8 cellular contexts compared by ENCODE assay signal in the genomic region with DNA sequence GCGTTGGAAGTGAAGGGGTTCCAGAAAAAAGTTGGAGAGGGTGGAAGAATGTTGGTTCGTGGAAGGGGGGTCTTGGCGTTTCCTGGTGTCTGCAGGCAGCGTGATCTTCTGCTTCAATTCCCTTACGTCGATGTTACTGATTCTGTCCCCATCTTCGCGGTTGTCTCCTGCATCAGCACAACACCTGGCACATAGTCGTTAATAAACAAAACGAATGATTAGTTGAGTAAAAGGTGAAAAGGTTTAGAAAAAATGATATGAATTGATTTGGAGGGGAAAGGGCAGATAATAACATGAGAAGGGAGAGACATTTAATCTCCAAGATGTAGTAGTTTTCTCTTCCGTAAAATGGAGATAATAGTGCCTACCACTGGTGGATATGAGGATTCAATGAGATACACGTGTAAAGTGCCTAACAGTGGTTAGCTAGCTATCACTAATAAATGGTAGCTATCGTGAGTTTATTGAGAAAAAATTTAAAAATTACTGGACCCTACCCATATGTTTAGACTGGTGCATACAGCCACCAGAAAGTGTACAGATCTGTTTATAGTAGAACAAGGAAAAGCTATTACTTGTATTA. TPM values are rescaled to one million over a fixed set of nuclear protein-coding genes. Genes with fewer than 3 reads are reported as not detected.
DNase-seq lines count a peak whose midpoint lies in the region; ATAC-seq and TF ChIP-seq lines count a peak whose summit lies in the region.

No MANE protein-coding gene starts in this region.

- no peaks in the 10 kb centered on the region for H3K9me3 ChIP-seq in CD4-positive, alpha-beta T cell (ENCODE audit: control insufficient read depth, low read length)

- H3K36me3 Mint-ChIP-seq in CD4-positive, alpha-beta T cell (ENCODE audit: low read depth), result peaks cover 16% of the 10 kb centered on the region
- H3K36me3 Mint-ChIP-seq in CD14-positive monocyte, result peaks cover 5 to 10% of the 10 kb centered on the region in 2 donors
- no peaks in the 10 kb centered on the region for H3K36me3 Mint-ChIP-seq in immature natural killer cell

- H3K27ac ChIP-seq in CD4-positive, alpha-beta T cell (ENCODE audit: low read depth, low read length), result peak overlapping the region; percentile 88
- H3K27ac ChIP-seq in substantia nigra (ENCODE audit: low read depth, low read length, poor library complexity, severe bottlenecking), result peak overlapping the region; percentile 94

- peak in 2 of 10 experiments; percentile 1 to 5 for DNase-seq in CD4-positive, alpha-beta T cell
- DNase-seq in NAMALWA (ENCODE audit: low spot score) (peak; percentile 58), amniotic epithelial cell (ENCODE audit: low read depth) (peak; percentile 28), kidney epithelial cell (ENCODE audit: low read depth) (no peak), substantia nigra (lab: John Stamatoyannopoulos, UW) (peak in 6 of 49 donors; percentile 11 to 50 (median 30)), CD14-positive monocyte (ENCODE audit: low spot score) (no peak), immature natural killer cell (no peak)

- H3K9me3 Mint-ChIP-seq in CD4-positive, alpha-beta T cell, result no peaks in the 10 kb centered on the region
- H3K9me3 Mint-ChIP-seq in CD14-positive monocyte, result peaks cover 0 to 2% (median 0%) of the 10 kb centered on the region in 7 donors
- no peaks in the 10 kb centered on the region for H3K9me3 Mint-ChIP-seq in immature natural killer cell

- ATAC-seq in CD4-positive, alpha-beta T cell (ENCODE audit: poor library complexity), result peak; percentile 10
- peak; percentile 10 for ATAC-seq in GM18907 (IDR thresholded peaks at IDR 0.05; ENCODE audit: unreplicated experiment)

- no peaks in the 10 kb centered on the region for H3K27me3 ChIP-seq in CD4-positive, alpha-beta T cell (ENCODE audit: control insufficient read depth, insufficient read depth, low read length)
- no peaks in the 10 kb centered on the region for H3K27me3 ChIP-seq in kidney epithelial cell (ENCODE audit: control insufficient read depth, insufficient read depth, low read length)

- no peak overlapping the region for H3K4me3 Mint-ChIP-seq in CD4-positive, alpha-beta T cell
- no peak overlapping the region for H3K4me3 Mint-ChIP-seq in CD14-positive monocyte
- H3K4me3 Mint-ChIP-seq in immature natural killer cell, result no peak overlapping the region

- no peaks in the 10 kb centered on the region for H3K27me3 Mint-ChIP-seq in CD4-positive, alpha-beta T cell
- no peaks in the 10 kb centered on the region for H3K27me3 Mint-ChIP-seq in CD14-positive monocyte (ENCODE audit: low read depth in 3 of 3)
- H3K27me3 Mint-ChIP-seq in immature natural killer cell (ENCODE audit: low read depth in 3 of 3), result peaks cover 0 to 5% (median 0%) of the 10 kb centered on the region in 3 donors

- no peaks in the 10 kb centered on the region for H3K36me3 ChIP-seq in kidney epithelial cell (ENCODE audit: control insufficient read depth, insufficient read depth, low read length)

- no peak overlapping the region for H3K27ac Mint-ChIP-seq in CD4-positive, alpha-beta T cell
- H3K27ac Mint-ChIP-seq in CD14-positive monocyte (no peak overlapping the region), immature natural killer cell (no peak overlapping the region)

- intact Hi-C loops in CD4-positive, alpha-beta T cell (cut with DNase I, micrococcal nuclease), result loop anchor here (2.0 to 10.0 kb wide), 7 partner anchors 16 to 1864 kb away; a partner anchor contains a TSS
- intact Hi-C loops in CD14-positive monocyte (cut with micrococcal nuclease), result no loop called here

- TF ChIP-seq CTCF in CD4-positive, alpha-beta T cell (IDR thresholded peaks at IDR 0.05), result no peak
- TF ChIP-seq CTCF in kidney epithelial cell (IDR thresholded peaks at IDR 0.05; ENCODE audit: insufficient read depth, low read length, poor library complexity, severe bottlenecking) (peak; percentile 11), CD14-positive monocyte (IDR thresholded peaks at IDR 0.05) (no peak)

- POLR2A ChIA-PET in CD4-positive, alpha-beta T cell (lab: Charles Lee), result interaction anchor here (0.8 to 2.6 kb wide), 18 partner anchors 9 to 1865 kb away, joined by 3 to 27 read pairs (median 4); a partner anchor contains a TSS

- peaks cover 32% of the 10 kb centered on the region for H3K4me1 Mint-ChIP-seq in CD4-positive, alpha-beta T cell (ENCODE audit: low read depth)
- H3K4me1 Mint-ChIP-seq in CD14-positive monocyte (peaks cover 29% of the 10 kb centered on the region), immature natural killer cell (peaks cover 23 to 31% of the 10 kb centered on the region in 2 donors)

- CTCF ChIA-PET in CD4-positive, alpha-beta T cell (lab: Charles Lee), result no interaction called here

- H3K4me3 ChIP-seq in kidney epithelial cell (ENCODE audit: low read depth, low read length), result peak overlapping the region; percentile 82

RNA-seq across cellular contexts. Expression of a gene that starts 0.6 kb away (rescaled TPM):
- total RNA-seq in CD4-positive, alpha-beta T cell, result 10 to 100 TPM; 50.9 to 54.5 TPM
- 35.7 and 62.4 TPM in 2 replicates for total RNA-seq in kidney epithelial cell
- 10 to 100 TPM; 12.2 to 14.4 TPM for polyA plus RNA-seq in CD14-positive monocyte
- polyA plus RNA-seq in immature natural killer cell, result 10 to 100 TPM; 21.8 to 29.3 (median 24.4) TPM

RNA-seq across cellular contexts. Expression of a gene that starts 0.9 kb away (rescaled TPM):
- 10 to 100 TPM; 13.8 to 17.9 TPM for total RNA-seq in CD4-positive, alpha-beta T cell
- 17.0 and 21.6 TPM in 2 replicates for total RNA-seq in kidney epithelial cell
- polyA plus RNA-seq in CD14-positive monocyte, result 10 to 100 TPM in 1 of 2 donors, 1 to 10 TPM in 1; 9.7 to 15.9 TPM
- 10 to 100 TPM; 10.6 to 17.9 (median 14.5) TPM for polyA plus RNA-seq in immature natural killer cell

Comparison
In these comparisons a context has a peak if more than half of its experiments do, and no peak if none do; other contexts are left out.
1. DNase-seq: peak in NAMALWA (single experiment) and amniotic epithelial cell (single experiment); none in kidney epithelial cell (single experiment), CD14-positive monocyte (single experiment) and immature natural killer cell (0 of 3).
2. intact Hi-C loops: an anchor here in CD4-positive, alpha-beta T cell (2.0 to 10.0 kb wide); none called in CD14-positive monocyte.